Comparison of ENCODE assay signal across 1 cellular context in genomic region chr21:45334591-45335081, GRCh38.
TF ChIP-seq lines count a peak whose summit lies in the region.

No MANE protein-coding gene starts in this region.

TF ChIP-seq in H1, 55 proteins besides CTCF, POLR2A, EP300 and RAD21:
- TF ChIP-seq SIN3A (conservative IDR thresholded peaks at IDR 0.05 in 1 of 2, IDR thresholded peaks at IDR 0.05 in 1 of 2; ENCODE audit: low read depth in 1 of 2, low read length in 2 of 2) (no peak), JUN (IDR thresholded peaks at IDR 0.05; ENCODE audit: low read depth, low read length) (no peak)
TF ChIP-seq in H1: peak in this region for 0.
